1 cellular context compared by ENCODE assay signal in the genomic region with DNA sequence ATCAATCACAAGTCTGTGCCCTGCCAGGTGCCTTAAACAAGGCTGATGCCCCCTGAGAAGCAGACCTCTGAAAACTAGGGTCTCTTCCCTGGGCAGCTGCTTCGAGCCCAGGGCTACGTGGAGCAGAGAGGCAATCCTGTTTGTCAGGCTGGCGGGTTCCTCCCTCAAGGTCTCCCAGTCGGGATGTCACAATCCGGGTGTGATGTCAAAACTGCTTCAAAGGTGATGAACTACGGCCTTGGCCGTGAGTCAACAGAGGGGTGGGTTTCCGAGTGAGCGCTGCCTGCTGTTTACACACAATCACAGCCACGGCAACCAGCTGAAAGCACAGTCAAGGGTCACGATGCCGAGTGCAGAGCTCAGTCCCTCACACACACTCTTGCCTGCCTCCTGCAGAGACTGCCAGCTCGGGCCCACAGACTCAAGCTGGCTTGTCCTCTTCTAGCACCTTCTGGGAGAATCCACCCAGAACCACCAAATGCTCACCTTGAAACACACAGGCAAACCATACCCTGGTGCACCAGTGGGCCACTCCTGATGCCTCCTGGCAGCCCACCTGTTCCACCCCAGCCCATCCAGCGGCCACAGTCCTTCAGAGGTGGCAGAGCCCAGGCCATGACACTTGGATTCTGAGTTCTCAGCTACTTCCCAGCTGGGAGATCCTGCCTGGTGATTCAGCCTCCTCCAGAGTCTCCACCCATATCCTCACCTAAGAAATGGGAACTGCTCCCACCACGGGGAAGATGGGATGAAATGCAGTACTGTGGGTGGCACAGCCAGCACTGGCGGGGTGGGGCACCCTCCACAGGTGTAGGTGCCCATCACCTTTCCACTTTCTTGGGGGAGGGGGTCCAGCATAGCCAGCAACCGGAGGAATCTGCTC.
TF ChIP-seq lines count a peak whose summit lies in the region.

No MANE protein-coding gene starts in this region.

TF ChIP-seq in HepG2, 621 proteins besides CTCF, POLR2A, EP300 and RAD21 (continued from another document and continues in another):
- TF ChIP-seq, protein P1, sequence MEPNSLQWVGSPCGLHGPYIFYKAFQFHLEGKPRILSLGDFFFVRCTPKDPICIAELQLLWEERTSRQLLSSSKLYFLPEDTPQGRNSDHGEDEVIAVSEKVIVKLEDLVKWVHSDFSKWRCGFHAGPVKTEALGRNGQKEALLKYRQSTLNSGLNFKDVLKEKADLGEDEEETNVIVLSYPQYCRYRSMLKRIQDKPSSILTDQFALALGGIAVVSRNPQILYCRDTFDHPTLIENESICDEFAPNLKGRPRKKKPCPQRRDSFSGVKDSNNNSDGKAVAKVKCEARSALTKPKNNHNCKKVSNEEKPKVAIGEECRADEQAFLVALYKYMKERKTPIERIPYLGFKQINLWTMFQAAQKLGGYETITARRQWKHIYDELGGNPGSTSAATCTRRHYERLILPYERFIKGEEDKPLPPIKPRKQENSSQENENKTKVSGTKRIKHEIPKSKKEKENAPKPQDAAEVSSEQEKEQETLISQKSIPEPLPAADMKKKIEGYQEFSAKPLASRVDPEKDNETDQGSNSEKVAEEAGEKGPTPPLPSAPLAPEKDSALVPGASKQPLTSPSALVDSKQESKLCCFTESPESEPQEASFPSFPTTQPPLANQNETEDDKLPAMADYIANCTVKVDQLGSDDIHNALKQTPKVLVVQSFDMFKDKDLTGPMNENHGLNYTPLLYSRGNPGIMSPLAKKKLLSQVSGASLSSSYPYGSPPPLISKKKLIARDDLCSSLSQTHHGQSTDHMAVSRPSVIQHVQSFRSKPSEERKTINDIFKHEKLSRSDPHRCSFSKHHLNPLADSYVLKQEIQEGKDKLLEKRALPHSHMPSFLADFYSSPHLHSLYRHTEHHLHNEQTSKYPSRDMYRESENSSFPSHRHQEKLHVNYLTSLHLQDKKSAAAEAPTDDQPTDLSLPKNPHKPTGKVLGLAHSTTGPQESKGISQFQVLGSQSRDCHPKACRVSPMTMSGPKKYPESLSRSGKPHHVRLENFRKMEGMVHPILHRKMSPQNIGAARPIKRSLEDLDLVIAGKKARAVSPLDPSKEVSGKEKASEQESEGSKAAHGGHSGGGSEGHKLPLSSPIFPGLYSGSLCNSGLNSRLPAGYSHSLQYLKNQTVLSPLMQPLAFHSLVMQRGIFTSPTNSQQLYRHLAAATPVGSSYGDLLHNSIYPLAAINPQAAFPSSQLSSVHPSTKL (CRISPR knock-in tag; IDR thresholded peaks at IDR 0.05), result peak; percentile 98
- peak; percentile 64 for TF ChIP-seq ZNF296 (CRISPR knock-in tag; conservative IDR thresholded peaks at IDR 0.05)
- TF ChIP-seq, protein P2, sequence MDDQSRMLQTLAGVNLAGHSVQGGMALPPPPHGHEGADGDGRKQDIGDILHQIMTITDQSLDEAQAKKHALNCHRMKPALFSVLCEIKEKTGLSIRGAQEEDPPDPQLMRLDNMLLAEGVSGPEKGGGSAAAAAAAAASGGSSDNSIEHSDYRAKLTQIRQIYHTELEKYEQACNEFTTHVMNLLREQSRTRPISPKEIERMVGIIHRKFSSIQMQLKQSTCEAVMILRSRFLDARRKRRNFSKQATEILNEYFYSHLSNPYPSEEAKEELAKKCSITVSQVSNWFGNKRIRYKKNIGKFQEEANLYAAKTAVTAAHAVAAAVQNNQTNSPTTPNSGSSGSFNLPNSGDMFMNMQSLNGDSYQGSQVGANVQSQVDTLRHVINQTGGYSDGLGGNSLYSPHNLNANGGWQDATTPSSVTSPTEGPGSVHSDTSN (CRISPR knock-in tag; IDR thresholded peaks at IDR 0.05; ENCODE audit: borderline replicate concordance), result no peak
- TF ChIP-seq, protein P3, sequence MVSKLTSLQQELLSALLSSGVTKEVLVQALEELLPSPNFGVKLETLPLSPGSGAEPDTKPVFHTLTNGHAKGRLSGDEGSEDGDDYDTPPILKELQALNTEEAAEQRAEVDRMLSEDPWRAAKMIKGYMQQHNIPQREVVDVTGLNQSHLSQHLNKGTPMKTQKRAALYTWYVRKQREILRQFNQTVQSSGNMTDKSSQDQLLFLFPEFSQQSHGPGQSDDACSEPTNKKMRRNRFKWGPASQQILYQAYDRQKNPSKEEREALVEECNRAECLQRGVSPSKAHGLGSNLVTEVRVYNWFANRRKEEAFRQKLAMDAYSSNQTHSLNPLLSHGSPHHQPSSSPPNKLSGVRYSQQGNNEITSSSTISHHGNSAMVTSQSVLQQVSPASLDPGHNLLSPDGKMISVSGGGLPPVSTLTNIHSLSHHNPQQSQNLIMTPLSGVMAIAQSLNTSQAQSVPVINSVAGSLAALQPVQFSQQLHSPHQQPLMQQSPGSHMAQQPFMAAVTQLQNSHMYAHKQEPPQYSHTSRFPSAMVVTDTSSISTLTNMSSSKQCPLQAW (CRISPR knock-in tag; IDR thresholded peaks at IDR 0.05), result peak; percentile 95
- TF ChIP-seq ATRX (CRISPR knock-in tag; IDR thresholded peaks at IDR 0.05; ENCODE audit: borderline replicate concordance), result no peak
- TF ChIP-seq ONECUT2 (CRISPR knock-in tag; IDR thresholded peaks at IDR 0.05), result no peak
- TF ChIP-seq, protein P4, sequence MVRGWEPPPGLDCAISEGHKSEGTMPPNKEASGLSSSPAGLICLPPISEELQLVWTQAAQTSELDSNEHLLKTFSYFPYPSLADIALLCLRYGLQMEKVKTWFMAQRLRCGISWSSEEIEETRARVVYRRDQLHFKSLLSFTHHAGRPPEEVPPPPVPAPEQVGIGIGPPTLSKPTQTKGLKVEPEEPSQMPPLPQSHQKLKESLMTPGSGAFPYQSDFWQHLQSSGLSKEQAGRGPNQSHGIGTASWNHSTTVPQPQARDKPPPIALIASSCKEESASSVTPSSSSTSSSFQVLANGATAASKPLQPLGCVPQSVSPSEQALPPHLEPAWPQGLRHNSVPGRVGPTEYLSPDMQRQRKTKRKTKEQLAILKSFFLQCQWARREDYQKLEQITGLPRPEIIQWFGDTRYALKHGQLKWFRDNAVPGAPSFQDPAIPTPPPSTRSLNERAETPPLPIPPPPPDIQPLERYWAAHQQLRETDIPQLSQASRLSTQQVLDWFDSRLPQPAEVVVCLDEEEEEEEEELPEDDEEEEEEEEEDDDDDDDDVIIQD (CRISPR knock-in tag; IDR thresholded peaks at IDR 0.05; ENCODE audit: low read depth), result peak; percentile 93
- TF ChIP-seq ZNF207 (IDR thresholded peaks at IDR 0.05; ENCODE audit: borderline replicate concordance), result no peak
- TF ChIP-seq ZNF446 (CRISPR knock-in tag; IDR thresholded peaks at IDR 0.05), result 0 out of 2 replicates have a peak, but pooled peaks have one; percentile 44
- TF ChIP-seq MAFF (IDR thresholded peaks at IDR 0.05; ENCODE audit: low read depth, low read length), result 0 out of 2 replicates have a peak, but pooled peaks have one; percentile 9
- TF ChIP-seq ZNF746 (CRISPR knock-in tag; IDR thresholded peaks at IDR 0.05), result peak; percentile 99
- TF ChIP-seq, protein P5, sequence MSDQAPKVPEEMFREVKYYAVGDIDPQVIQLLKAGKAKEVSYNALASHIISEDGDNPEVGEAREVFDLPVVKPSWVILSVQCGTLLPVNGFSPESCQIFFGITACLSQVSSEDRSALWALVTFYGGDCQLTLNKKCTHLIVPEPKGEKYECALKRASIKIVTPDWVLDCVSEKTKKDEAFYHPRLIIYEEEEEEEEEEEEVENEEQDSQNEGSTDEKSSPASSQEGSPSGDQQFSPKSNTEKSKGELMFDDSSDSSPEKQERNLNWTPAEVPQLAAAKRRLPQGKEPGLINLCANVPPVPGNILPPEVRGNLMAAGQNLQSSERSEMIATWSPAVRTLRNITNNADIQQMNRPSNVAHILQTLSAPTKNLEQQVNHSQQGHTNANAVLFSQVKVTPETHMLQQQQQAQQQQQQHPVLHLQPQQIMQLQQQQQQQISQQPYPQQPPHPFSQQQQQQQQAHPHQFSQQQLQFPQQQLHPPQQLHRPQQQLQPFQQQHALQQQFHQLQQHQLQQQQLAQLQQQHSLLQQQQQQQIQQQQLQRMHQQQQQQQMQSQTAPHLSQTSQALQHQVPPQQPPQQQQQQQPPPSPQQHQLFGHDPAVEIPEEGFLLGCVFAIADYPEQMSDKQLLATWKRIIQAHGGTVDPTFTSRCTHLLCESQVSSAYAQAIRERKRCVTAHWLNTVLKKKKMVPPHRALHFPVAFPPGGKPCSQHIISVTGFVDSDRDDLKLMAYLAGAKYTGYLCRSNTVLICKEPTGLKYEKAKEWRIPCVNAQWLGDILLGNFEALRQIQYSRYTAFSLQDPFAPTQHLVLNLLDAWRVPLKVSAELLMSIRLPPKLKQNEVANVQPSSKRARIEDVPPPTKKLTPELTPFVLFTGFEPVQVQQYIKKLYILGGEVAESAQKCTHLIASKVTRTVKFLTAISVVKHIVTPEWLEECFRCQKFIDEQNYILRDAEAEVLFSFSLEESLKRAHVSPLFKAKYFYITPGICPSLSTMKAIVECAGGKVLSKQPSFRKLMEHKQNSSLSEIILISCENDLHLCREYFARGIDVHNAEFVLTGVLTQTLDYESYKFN (CRISPR knock-in tag; conservative IDR thresholded peaks at IDR 0.05), result peak; percentile 99
- TF ChIP-seq CHD4 (IDR thresholded peaks at IDR 0.05; ENCODE audit: borderline replicate concordance, low read length), result no peak
- TF ChIP-seq ZNF672 (CRISPR knock-in tag; IDR thresholded peaks at IDR 0.05), result no peak
- TF ChIP-seq ZMYM2 (CRISPR knock-in tag; IDR thresholded peaks at IDR 0.05), result peak; percentile 84; the same call in 1 of the 2 replicates
- TF ChIP-seq PHB2 (IDR thresholded peaks at IDR 0.05; ENCODE audit: partially characterized antibody), result no peak
- no peak for TF ChIP-seq CC2D1A (CRISPR knock-in tag; IDR thresholded peaks at IDR 0.05)
- TF ChIP-seq ZFP36 (IDR thresholded peaks at IDR 0.05; ENCODE audit: borderline replicate concordance, low read depth, low read length, partially characterized antibody), result no peak
- peak; percentile 61; the same call in 1 of the 2 replicates for TF ChIP-seq ZNF747 (CRISPR knock-in tag; IDR thresholded peaks at IDR 0.05; ENCODE audit: borderline replicate concordance)
- TF ChIP-seq, protein P6, sequence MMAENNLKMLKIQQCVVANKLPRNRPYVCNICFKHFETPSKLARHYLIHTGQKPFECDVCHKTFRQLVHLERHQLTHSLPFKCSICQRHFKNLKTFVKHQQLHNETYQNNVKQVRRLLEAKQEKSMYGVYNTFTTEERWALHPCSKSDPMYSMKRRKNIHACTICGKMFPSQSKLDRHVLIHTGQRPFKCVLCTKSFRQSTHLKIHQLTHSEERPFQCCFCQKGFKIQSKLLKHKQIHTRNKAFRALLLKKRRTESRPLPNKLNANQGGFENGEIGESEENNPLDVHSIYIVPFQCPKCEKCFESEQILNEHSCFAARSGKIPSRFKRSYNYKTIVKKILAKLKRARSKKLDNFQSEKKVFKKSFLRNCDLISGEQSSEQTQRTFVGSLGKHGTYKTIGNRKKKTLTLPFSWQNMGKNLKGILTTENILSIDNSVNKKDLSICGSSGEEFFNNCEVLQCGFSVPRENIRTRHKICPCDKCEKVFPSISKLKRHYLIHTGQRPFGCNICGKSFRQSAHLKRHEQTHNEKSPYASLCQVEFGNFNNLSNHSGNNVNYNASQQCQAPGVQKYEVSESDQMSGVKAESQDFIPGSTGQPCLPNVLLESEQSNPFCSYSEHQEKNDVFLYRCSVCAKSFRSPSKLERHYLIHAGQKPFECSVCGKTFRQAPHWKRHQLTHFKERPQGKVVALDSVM (CRISPR knock-in tag; IDR thresholded peaks at IDR 0.05), result peak; percentile 74
- peak; percentile 99 for TF ChIP-seq SIN3A (IDR thresholded peaks at IDR 0.05; ENCODE audit: borderline replicate concordance, low read depth, low read length)
- no peak for TF ChIP-seq PCBP2 (optimal IDR thresholded peaks at IDR 0.05; ENCODE audit: low read depth, low read length, poor library complexity, severe bottlenecking)
- no peak for TF ChIP-seq ARNT (IDR thresholded peaks at IDR 0.05)
- no peak for TF ChIP-seq HOXA7 (CRISPR knock-in tag; IDR thresholded peaks at IDR 0.05)
- TF ChIP-seq CBX2 (IDR thresholded peaks at IDR 0.05; ENCODE audit: low read depth, low read length), result no peak
- TF ChIP-seq CBX2 (CRISPR knock-in tag; IDR thresholded peaks at IDR 0.05; ENCODE audit: low read depth), result no peak
- peak; percentile 47; the same call in 1 of the 2 replicates for TF ChIP-seq ATF7 (IDR thresholded peaks at IDR 0.05)
- peak; percentile 98 for TF ChIP-seq ATF7 (CRISPR knock-in tag; IDR thresholded peaks at IDR 0.05)
- TF ChIP-seq ZNF841 (CRISPR knock-in tag; IDR thresholded peaks at IDR 0.05; ENCODE audit: borderline replicate concordance), result no peak
- TF ChIP-seq, protein P7, sequence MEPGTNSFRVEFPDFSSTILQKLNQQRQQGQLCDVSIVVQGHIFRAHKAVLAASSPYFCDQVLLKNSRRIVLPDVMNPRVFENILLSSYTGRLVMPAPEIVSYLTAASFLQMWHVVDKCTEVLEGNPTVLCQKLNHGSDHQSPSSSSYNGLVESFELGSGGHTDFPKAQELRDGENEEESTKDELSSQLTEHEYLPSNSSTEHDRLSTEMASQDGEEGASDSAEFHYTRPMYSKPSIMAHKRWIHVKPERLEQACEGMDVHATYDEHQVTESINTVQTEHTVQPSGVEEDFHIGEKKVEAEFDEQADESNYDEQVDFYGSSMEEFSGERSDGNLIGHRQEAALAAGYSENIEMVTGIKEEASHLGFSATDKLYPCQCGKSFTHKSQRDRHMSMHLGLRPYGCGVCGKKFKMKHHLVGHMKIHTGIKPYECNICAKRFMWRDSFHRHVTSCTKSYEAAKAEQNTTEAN (CRISPR knock-in tag; conservative IDR thresholded peaks at IDR 0.05), result peak; percentile 93
- no peak; the same call in 1 of the 2 replicates for TF ChIP-seq RORA (CRISPR knock-in tag; IDR thresholded peaks at IDR 0.05)
- no peak for TF ChIP-seq SP1 (IDR thresholded peaks at IDR 0.05)
- TF ChIP-seq SP1 (CRISPR knock-in tag; IDR thresholded peaks at IDR 0.05), result peak; percentile 61; the same call in 1 of the 2 replicates
- TF ChIP-seq GLI4 (CRISPR knock-in tag; IDR thresholded peaks at IDR 0.05; ENCODE audit: borderline replicate concordance), result 0 out of 2 replicates have a peak, but pooled peaks have one; percentile 48
- no peak for TF ChIP-seq SP2 (CRISPR knock-in tag; IDR thresholded peaks at IDR 0.05)
- TF ChIP-seq, protein P8, sequence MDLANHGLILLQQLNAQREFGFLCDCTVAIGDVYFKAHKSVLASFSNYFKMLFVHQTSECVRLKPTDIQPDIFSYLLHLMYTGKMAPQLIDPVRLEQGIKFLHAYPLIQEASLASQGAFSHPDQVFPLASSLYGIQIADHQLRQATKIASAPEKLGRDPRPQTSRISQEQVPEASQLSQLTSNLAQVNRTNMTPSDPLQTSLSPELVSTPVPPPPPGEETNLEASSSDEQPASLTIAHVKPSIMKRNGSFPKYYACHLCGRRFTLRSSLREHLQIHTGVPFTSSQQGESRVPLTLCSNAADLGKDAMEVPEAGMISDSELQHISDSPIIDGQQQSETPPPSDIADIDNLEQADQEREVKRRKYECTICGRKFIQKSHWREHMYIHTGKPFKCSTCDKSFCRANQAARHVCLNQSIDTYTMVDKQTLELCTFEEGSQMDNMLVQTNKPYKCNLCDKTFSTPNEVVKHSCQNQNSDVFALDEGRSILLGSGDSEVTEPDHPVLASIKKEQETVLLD (CRISPR knock-in tag; IDR thresholded peaks at IDR 0.05; ENCODE audit: low read depth), result no peak
- peak; percentile 100 for TF ChIP-seq FOXA3 (CRISPR knock-in tag; IDR thresholded peaks at IDR 0.05)
- peak; percentile 99 for TF ChIP-seq SALL2 (CRISPR knock-in tag; IDR thresholded peaks at IDR 0.05)
- 0 out of 2 replicates have a peak, but pooled peaks have one; percentile 40 for TF ChIP-seq ZNF552 (CRISPR knock-in tag; IDR thresholded peaks at IDR 0.05; ENCODE audit: borderline replicate concordance)
- no peak for TF ChIP-seq SETDB1 (CRISPR knock-in tag; IDR thresholded peaks at IDR 0.05; ENCODE audit: borderline replicate concordance)
- no peak for TF ChIP-seq ZNF382 (CRISPR knock-in tag; IDR thresholded peaks at IDR 0.05; ENCODE audit: borderline replicate concordance)
- TF ChIP-seq GATAD2A (CRISPR knock-in tag; IDR thresholded peaks at IDR 0.05), result peak; percentile 99
